Comparison of ENCODE assay signal across 1 cellular context in the genomic region with DNA sequence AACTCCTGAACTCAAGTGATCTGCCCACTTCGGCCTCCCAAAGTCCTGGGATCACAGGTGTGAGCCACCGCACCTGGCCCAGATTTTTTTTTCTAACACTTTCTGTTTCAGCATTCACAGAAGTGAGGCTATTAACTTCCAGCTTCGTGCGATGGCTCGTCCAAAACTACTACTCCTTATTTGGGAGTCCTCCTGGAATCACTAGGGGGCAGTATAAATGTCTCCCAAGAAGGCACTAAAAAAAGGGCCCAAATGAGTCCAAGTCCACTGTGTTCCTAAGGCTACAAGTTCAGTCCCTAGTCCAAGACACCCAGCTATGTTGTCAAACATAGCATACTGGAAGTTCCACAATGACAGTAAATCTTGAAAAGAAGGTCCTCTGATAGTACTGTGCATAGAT.
TF ChIP-seq lines count a peak whose summit lies in the region.

No MANE protein-coding gene starts in this region.

TF ChIP-seq in IMR-90, 13 proteins besides CTCF, POLR2A, EP300 and RAD21:
- TF ChIP-seq BHLHE40 (IDR thresholded peaks at IDR 0.05; ENCODE audit: low read depth, low read length) (no peak), MAFK (IDR thresholded peaks at IDR 0.05; ENCODE audit: low read depth, low read length) (no peak), SMC3 (IDR thresholded peaks at IDR 0.05; ENCODE audit: low read depth, low read length) (no peak), FOS (IDR thresholded peaks at IDR 0.05; ENCODE audit: low read depth, low read length) (no peak), RFX5 (IDR thresholded peaks at IDR 0.05; ENCODE audit: low read depth, low read length) (no peak), MXI1 (IDR thresholded peaks at IDR 0.05; ENCODE audit: borderline replicate concordance, low read depth, low read length) (no peak), MAZ (IDR thresholded peaks at IDR 0.05; ENCODE audit: borderline replicate concordance, low read depth, low read length) (no peak), CEBPB (IDR thresholded peaks at IDR 0.05; ENCODE audit: low read depth, low read length) (no peak), NFE2L2 (IDR thresholded peaks at IDR 0.05; ENCODE audit: low read depth, low read length) (no peak), RCOR1 (IDR thresholded peaks at IDR 0.05; ENCODE audit: insufficient replicate concordance, low read length) (no peak), CHD1 (IDR thresholded peaks at IDR 0.05; ENCODE audit: low read depth, low read length) (no peak)
- TF ChIP-seq, protein P1, sequence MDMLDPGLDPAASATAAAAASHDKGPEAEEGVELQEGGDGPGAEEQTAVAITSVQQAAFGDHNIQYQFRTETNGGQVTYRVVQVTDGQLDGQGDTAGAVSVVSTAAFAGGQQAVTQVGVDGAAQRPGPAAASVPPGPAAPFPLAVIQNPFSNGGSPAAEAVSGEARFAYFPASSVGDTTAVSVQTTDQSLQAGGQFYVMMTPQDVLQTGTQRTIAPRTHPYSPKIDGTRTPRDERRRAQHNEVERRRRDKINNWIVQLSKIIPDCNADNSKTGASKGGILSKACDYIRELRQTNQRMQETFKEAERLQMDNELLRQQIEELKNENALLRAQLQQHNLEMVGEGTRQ (IDR thresholded peaks at IDR 0.05; ENCODE audit: low read depth, low read length), result no peak
- TF ChIP-seq, protein P2, sequence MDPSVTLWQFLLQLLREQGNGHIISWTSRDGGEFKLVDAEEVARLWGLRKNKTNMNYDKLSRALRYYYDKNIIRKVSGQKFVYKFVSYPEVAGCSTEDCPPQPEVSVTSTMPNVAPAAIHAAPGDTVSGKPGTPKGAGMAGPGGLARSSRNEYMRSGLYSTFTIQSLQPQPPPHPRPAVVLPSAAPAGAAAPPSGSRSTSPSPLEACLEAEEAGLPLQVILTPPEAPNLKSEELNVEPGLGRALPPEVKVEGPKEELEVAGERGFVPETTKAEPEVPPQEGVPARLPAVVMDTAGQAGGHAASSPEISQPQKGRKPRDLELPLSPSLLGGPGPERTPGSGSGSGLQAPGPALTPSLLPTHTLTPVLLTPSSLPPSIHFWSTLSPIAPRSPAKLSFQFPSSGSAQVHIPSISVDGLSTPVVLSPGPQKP (IDR thresholded peaks at IDR 0.05; ENCODE audit: borderline replicate concordance, low read depth, low read length), result no peak
